In the genomic region with DNA sequence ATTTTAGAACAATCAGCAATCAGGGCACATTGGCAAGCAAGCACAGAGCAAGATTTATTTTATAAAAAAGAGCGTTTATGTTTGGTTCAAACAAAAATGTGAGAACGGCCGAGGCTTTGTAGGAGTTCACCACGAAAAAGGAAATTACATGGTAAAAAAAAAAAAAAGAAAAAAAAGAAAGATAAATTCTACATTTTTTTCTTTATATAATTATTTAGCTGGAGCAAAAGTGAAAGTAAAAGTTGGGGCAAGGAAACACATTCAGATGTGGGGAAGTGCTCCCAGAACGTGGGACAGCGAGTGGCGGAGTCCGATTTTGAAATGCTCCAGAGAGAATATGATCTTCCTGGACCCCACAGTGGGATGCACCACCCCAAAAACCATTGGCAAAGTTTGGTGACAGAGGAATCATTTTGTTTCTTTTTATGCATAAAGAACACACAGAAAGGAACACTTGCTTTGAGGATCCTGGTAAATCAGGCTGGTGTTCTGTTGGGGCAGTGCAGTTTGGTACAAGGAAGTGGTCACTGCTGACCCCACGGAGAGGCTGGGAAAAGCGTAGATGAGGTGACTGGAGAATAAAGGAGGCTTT, we compare ENCODE assay signal across 8 cellular contexts. TPM values are rescaled to one million over a fixed set of nuclear protein-coding genes. Genes with fewer than 3 reads are reported as not detected.
A peak's percentile ranks its signal among the peaks of the same experiment; 100 is the strongest.
DNase-seq lines count a peak whose midpoint lies in the region; ATAC-seq, FAIRE-seq and TF ChIP-seq lines count a peak whose summit lies in the region.

No MANE protein-coding gene starts in this region.

- H3K27me3 Mint-ChIP-seq in neural progenitor cell (ENCODE audit: insufficient read depth, low read depth), result peaks cover 2% of the 10 kb centered on the region

- H3K4me3 ChIP-seq in GM12865 (ENCODE audit: low read depth, low read length), result peak overlapping the region; percentile 43
- peak overlapping the region; percentile 18 to 70 (median 32) for H3K4me3 ChIP-seq in endothelial cell of umbilical vein (replicated peaks in 1 of 3; ENCODE audit: insufficient read depth in 1 of 3, low read depth in 1 of 3, low read length in 3 of 3)
- peak overlapping the region; percentile 55 for H3K4me3 ChIP-seq in neural progenitor cell

- peaks cover 1% of the 10 kb centered on the region for H3K36me3 Mint-ChIP-seq in neural progenitor cell

- FAIRE-seq in endothelial cell of umbilical vein (lab: Jason Lieb, UNC), result peak; percentile 54

- peak overlapping the region; percentile 75 for H3K4me3 Mint-ChIP-seq in neural progenitor cell

- intact Hi-C loops in endothelial cell of umbilical vein (cut with micrococcal nuclease), result no loop called here

- H3F3A ChIP-seq in neural progenitor cell (ENCODE audit: low read depth), result no peaks in the 10 kb centered on the region

- H3K4me2 ChIP-seq in endothelial cell of umbilical vein (ENCODE audit: insufficient read depth, low read length), result peak overlapping the region; percentile 79
- peak overlapping the region; percentile 85 for H3K4me2 ChIP-seq in neural progenitor cell

- peak overlapping the region; percentile 92 for H2AFZ ChIP-seq in endothelial cell of umbilical vein (ENCODE audit: low read depth, low read length)
- H2AFZ ChIP-seq in neural progenitor cell (replicated peaks), result peak overlapping the region; percentile 69

- no TSS peak for BruUV-seq in endothelial cell of umbilical vein (replicated peaks; lab: Mats Ljungman, UMichigan)

- H3K27me3 ChIP-seq in endothelial cell of umbilical vein (ENCODE audit: control insufficient read depth in 2 of 2, insufficient read depth in 2 of 2, low read length in 2 of 2) (no peaks in the 10 kb centered on the region), neural progenitor cell (no peaks in the 10 kb centered on the region)

- peaks cover 3% of the 10 kb centered on the region for H3K9me3 Mint-ChIP-seq in neural progenitor cell

- peaks cover 4% of the 10 kb centered on the region for H3K4me1 ChIP-seq in endothelial cell of umbilical vein (ENCODE audit: control insufficient read depth, extremely low read depth, insufficient read depth, low read length)
- peaks cover 11% of the 10 kb centered on the region for H3K4me1 ChIP-seq in neural progenitor cell

- no peak for TF ChIP-seq POLR2A in endothelial cell of umbilical vein (IDR thresholded peaks at IDR 0.05; ENCODE audit: low read depth, low read length)

- H3K9me3 ChIP-seq in endothelial cell of umbilical vein (replicated peaks; ENCODE audit: control insufficient read depth, insufficient read depth, low read length) (no peaks in the 10 kb centered on the region), neural progenitor cell (ENCODE audit: low read depth) (no peaks in the 10 kb centered on the region)

- POLR2A ChIA-PET in endothelial cell of umbilical vein (lab: Charles Lee), result no interaction called here

- no peaks in the 10 kb centered on the region for H3K9me1 ChIP-seq in endothelial cell of umbilical vein (replicated peaks; ENCODE audit: control insufficient read depth, extremely low read depth, insufficient read depth, low read length)

- H3K79me2 ChIP-seq in endothelial cell of umbilical vein (ENCODE audit: control insufficient read depth, insufficient read depth, low read length) (no peaks in the 10 kb centered on the region), neural progenitor cell (ENCODE audit: low read depth) (peaks cover 30% of the 10 kb centered on the region)

- H3K27ac Mint-ChIP-seq in neural progenitor cell, result peak overlapping the region; percentile 96

- no peak for ATAC-seq in GM21723 (IDR thresholded peaks at IDR 0.05; ENCODE audit: unreplicated experiment)
- ATAC-seq in HG03432 (IDR thresholded peaks at IDR 0.05; ENCODE audit: unreplicated experiment), result no peak

- in situ Hi-C loops in G401 (cut with HindIII; ENCODE audit: low sequenced_read_pairs), result no loop called here

- H4K20me1 ChIP-seq in endothelial cell of umbilical vein (replicated peaks; ENCODE audit: control insufficient read depth, extremely low read depth, insufficient read depth, low read length) (no peaks in the 10 kb centered on the region), neural progenitor cell (ENCODE audit: low read depth) (no peaks in the 10 kb centered on the region)

- no peak for DNase-seq in GM12865 (ENCODE audit: low read depth)
- peak; percentile 10 for DNase-seq in RPMI7951 (ENCODE audit: low read depth)
- peak; percentile 47 for DNase-seq in endothelial cell of umbilical vein (ENCODE audit: low read depth, low spot score)
- no peak for DNase-seq in neural progenitor cell (ENCODE audit: low spot score)
- DNase-seq in G401 (ENCODE audit: low spot score), result no peak
- DNase-seq in cerebellar nuclear complex (lab: John Stamatoyannopoulos, UW), result no peak

- H3K4me1 Mint-ChIP-seq in neural progenitor cell, result peaks cover 21% of the 10 kb centered on the region

- TF ChIP-seq CTCF in GM12865 (IDR thresholded peaks at IDR 0.05; ENCODE audit: insufficient read depth, low read depth, low read length, missing control alignments) (no peak), endothelial cell of umbilical vein (IDR thresholded peaks at IDR 0.05; ENCODE audit: extremely low read depth in 1 of 2, insufficient read depth in 1 of 2, low read depth in 1 of 2, low read length in 2 of 2) (no peak), neural progenitor cell (IDR thresholded peaks at IDR 0.05) (no peak)

- H3K27ac ChIP-seq in endothelial cell of umbilical vein (ENCODE audit: insufficient read depth, low read depth, low read length) (no peak overlapping the region), neural progenitor cell (no peak overlapping the region)

- H3K9ac ChIP-seq in endothelial cell of umbilical vein (replicated peaks; ENCODE audit: extremely low read depth, insufficient read depth, low read length), result peak overlapping the region; percentile 6
- H3K9ac ChIP-seq in neural progenitor cell, result no peak overlapping the region

- dilution Hi-C loops in endothelial cell of umbilical vein (cut with MboI; ENCODE audit: extremely low pct_ligation_motif_present, low sequenced_read_pairs), result no loop called here

- H3K36me3 ChIP-seq in endothelial cell of umbilical vein (ENCODE audit: control insufficient read depth in 2 of 2, extremely low read depth in 1 of 2, insufficient read depth in 2 of 2, low read length in 2 of 2), result no peaks in the 10 kb centered on the region
- no peaks in the 10 kb centered on the region for H3K36me3 ChIP-seq in neural progenitor cell

- CTCF ChIA-PET in endothelial cell of umbilical vein (lab: Charles Lee), result interaction anchor here (0.6 to 4.1 kb wide), 7 partner anchors 8 to 416 kb away, joined by 3 to 21 read pairs (median 4); no protein-coding TSS in a partner anchor

TF ChIP-seq in endothelial cell of umbilical vein, 7 proteins besides CTCF, POLR2A, EP300 and RAD21:
- TF ChIP-seq MYC (IDR thresholded peaks at IDR 0.05; ENCODE audit: low read depth, low read length) (no peak), FOS (IDR thresholded peaks at IDR 0.05; ENCODE audit: borderline replicate concordance, insufficient read depth, low read length) (no peak), EZH2 (IDR thresholded peaks at IDR 0.05; ENCODE audit: borderline replicate concordance, low read depth, low read length, severe bottlenecking) (no peak), JUN (IDR thresholded peaks at IDR 0.05; ENCODE audit: borderline replicate concordance, insufficient read depth, insufficient read length, low read depth) (no peak), POLR2AphosphoS5 (IDR thresholded peaks at IDR 0.05; ENCODE audit: insufficient read depth, low read depth, low read length) (no peak)
TF ChIP-seq in endothelial cell of umbilical vein: peak in this region for 0.

RNA-seq across cellular contexts. Expression of gene ATP5PO, which starts 16.3 kb away (rescaled TPM):
- 198 and 209 TPM in 2 replicates for total RNA-seq in RPMI7951 (2014; rRNA removed; shearing (Covaris generic))
- total RNA-seq in endothelial cell of umbilical vein (187 and 190 TPM in 2 replicates), neural progenitor cell (ENCODE audit: low replicate concordance) (271 and 309 TPM in 2 replicates)
- polyA plus RNA-seq in endothelial cell of umbilical vein, result 126 and 207 TPM in 2 replicates
- polyA plus RNA-seq in endothelial cell of umbilical vein (2011; cell fraction: cytosol; rRNA removed), result 287 and 323 TPM in 2 replicates
- 99.2 and 106 TPM in 2 replicates for polyA plus RNA-seq in endothelial cell of umbilical vein (2011; cell fraction: nucleus; rRNA removed)
- 254 and 279 TPM in 2 replicates for polyA plus RNA-seq in endothelial cell of umbilical vein (2012)
- 69.4 and 79.5 TPM in 2 replicates for polyA minus RNA-seq in endothelial cell of umbilical vein
- polyA minus RNA-seq in endothelial cell of umbilical vein (2011; cell fraction: cytosol; rRNA and poly(A)+ RNA removed), result 70.8 TPM
- polyA minus RNA-seq in endothelial cell of umbilical vein (2011; cell fraction: nucleus; rRNA and poly(A)+ RNA removed), result 25.3 and 29.9 TPM in 2 replicates
- 251 and 334 TPM in 2 replicates for total RNA-seq in G401 (2014; rRNA removed; shearing (Covaris generic))

Comparison
In these comparisons a context has a peak if more than half of its experiments do, and no peak if none do; other contexts are left out.
1. DNase-seq: peak in RPMI7951 (single experiment) and endothelial cell of umbilical vein (single experiment); none in GM12865 (single experiment), neural progenitor cell (single experiment), G401 (single experiment) and cerebellar nuclear complex (0 of 2).
2. Peak in every context shown above with its lines, with median percentiles within 50 percentile points of each other: H3K4me3 ChIP-seq.